ENCODE assay signal across 2 cellular contexts in the genomic region with DNA sequence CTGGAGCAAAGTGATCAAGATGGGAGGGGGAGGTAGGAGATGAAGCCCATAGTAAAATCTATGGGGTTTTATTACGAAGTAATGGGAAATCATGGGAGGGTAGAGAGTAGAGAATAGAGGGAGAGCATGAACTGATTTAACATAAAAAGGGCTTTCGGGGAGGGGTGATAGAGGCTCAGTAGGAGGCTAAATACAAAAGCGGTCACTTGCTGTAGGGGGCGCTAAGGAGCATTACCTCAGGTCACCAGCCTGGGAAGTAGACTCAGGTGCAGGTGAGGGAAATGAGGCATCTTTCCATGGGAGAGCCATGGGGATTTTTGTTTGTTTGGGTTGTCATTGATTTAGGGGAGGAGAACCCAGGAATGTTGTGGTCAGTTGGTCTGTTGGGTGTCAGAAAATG.
TF ChIP-seq lines count a peak whose summit lies in the region.

No MANE protein-coding gene starts in this region.

TF ChIP-seq in HCT116, 20 proteins besides CTCF, POLR2A, EP300 and RAD21:
- TF ChIP-seq EGR1 (IDR thresholded peaks at IDR 0.05; ENCODE audit: low read depth) (no peak), YY1 (IDR thresholded peaks at IDR 0.05; ENCODE audit: extremely low read depth, insufficient replicate concordance, low read depth, low read length) (no peak), ZFX (IDR thresholded peaks at IDR 0.05) (no peak), EZH2phosphoT487 (IDR thresholded peaks at IDR 0.05; ENCODE audit: borderline replicate concordance) (no peak), SP1 (IDR thresholded peaks at IDR 0.05; ENCODE audit: low read depth) (no peak), EZH2 (IDR thresholded peaks at IDR 0.05) (no peak), SIN3A (IDR thresholded peaks at IDR 0.05; ENCODE audit: low read depth) (no peak)
- TF ChIP-seq, protein P1, sequence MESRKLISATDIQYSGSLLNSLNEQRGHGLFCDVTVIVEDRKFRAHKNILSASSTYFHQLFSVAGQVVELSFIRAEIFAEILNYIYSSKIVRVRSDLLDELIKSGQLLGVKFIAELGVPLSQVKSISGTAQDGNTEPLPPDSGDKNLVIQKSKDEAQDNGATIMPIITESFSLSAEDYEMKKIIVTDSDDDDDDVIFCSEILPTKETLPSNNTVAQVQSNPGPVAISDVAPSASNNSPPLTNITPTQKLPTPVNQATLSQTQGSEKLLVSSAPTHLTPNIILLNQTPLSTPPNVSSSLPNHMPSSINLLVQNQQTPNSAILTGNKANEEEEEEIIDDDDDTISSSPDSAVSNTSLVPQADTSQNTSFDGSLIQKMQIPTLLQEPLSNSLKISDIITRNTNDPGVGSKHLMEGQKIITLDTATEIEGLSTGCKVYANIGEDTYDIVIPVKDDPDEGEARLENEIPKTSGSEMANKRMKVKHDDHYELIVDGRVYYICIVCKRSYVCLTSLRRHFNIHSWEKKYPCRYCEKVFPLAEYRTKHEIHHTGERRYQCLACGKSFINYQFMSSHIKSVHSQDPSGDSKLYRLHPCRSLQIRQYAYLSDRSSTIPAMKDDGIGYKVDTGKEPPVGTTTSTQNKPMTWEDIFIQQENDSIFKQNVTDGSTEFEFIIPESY (IDR thresholded peaks at IDR 0.05; ENCODE audit: extremely low read depth, insufficient replicate concordance, low read length) = no peak

TF ChIP-seq in GM12878, 131 proteins besides CTCF, POLR2A, EP300 and RAD21:
- TF ChIP-seq MYC (IDR thresholded peaks at IDR 0.05; ENCODE audit: insufficient read depth, insufficient read length, insufficient replicate concordance, low read length, severe bottlenecking) (no peak), RB1 (IDR thresholded peaks at IDR 0.05; ENCODE audit: borderline replicate concordance) (no peak), EGR1 (IDR thresholded peaks at IDR 0.05; ENCODE audit: borderline replicate concordance in 1 of 2, low read depth in 2 of 2, low read length in 2 of 2) (no peak), ZNF24 (IDR thresholded peaks at IDR 0.05) (no peak), SP1 (IDR thresholded peaks at IDR 0.05; ENCODE audit: low read depth, low read length) (no peak), DPF2 (IDR thresholded peaks at IDR 0.05) (no peak), RFX5 (IDR thresholded peaks at IDR 0.05; ENCODE audit: low read depth, low read length) (no peak), JUNB (IDR thresholded peaks at IDR 0.05) (no peak), NRF1 (conservative IDR thresholded peaks at IDR 0.05; ENCODE audit: low read depth, low read length) (no peak)
- TF ChIP-seq, protein P2, sequence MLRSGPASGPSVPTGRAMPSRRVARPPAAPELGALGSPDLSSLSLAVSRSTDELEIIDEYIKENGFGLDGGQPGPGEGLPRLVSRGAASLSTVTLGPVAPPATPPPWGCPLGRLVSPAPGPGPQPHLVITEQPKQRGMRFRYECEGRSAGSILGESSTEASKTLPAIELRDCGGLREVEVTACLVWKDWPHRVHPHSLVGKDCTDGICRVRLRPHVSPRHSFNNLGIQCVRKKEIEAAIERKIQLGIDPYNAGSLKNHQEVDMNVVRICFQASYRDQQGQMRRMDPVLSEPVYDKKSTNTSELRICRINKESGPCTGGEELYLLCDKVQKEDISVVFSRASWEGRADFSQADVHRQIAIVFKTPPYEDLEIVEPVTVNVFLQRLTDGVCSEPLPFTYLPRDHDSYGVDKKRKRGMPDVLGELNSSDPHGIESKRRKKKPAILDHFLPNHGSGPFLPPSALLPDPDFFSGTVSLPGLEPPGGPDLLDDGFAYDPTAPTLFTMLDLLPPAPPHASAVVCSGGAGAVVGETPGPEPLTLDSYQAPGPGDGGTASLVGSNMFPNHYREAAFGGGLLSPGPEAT (IDR thresholded peaks at IDR 0.05; ENCODE audit: low read depth) = no peak
- TF ChIP-seq, protein P3, sequence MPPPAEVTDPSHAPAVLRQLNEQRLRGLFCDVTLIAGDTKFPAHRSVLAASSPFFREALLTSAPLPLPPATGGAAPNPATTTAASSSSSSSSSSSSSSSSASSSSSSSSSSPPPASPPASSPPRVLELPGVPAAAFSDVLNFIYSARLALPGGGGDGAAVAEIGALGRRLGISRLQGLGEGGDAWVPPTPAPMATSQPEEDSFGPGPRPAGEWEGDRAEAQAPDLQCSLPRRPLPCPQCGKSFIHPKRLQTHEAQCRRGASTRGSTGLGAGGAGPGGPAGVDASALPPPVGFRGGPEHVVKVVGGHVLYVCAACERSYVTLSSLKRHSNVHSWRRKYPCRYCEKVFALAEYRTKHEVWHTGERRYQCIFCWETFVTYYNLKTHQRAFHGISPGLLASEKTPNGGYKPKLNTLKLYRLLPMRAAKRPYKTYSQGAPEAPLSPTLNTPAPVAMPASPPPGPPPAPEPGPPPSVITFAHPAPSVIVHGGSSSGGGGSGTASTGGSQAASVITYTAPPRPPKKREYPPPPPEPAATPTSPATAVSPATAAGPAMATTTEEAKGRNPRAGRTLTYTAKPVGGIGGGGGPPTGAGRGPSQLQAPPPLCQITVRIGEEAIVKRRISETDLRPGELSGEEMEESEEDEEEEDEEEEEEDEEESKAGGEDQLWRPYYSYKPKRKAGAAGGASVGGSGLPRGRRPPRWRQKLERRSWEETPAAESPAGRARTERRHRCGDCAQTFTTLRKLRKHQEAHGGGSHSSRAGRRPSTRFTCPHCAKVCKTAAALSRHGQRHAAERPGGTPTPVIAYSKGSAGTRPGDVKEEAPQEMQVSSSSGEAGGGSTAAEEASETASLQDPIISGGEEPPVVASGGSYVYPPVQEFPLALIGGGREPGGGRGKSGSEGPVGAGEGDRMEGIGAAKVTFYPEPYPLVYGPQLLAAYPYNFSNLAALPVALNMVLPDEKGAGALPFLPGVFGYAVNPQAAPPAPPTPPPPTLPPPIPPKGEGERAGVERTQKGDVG (CRISPR knock-in tag; IDR thresholded peaks at IDR 0.05) = no peak
- TF ChIP-seq, protein P4, sequence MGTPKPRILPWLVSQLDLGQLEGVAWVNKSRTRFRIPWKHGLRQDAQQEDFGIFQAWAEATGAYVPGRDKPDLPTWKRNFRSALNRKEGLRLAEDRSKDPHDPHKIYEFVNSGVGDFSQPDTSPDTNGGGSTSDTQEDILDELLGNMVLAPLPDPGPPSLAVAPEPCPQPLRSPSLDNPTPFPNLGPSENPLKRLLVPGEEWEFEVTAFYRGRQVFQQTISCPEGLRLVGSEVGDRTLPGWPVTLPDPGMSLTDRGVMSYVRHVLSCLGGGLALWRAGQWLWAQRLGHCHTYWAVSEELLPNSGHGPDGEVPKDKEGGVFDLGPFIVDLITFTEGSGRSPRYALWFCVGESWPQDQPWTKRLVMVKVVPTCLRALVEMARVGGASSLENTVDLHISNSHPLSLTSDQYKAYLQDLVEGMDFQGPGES (IDR thresholded peaks at IDR 0.05) = no peak
